13 cellular contexts compared by ENCODE assay signal in genomic region chr15:47409038-47409437, GRCh38.
"Had no signal": no experiment of that assay in that cellular context is flagged by ENCODE, and none has a peak within 500 bp of the region (broad histone marks: within the 10 kb centered on the region; RNA-seq: fewer than 3 reads in every experiment).

No MANE protein-coding gene starts in this region.

- DNase-seq: activated B cell treated with CpG ODN at 0.5 μM for 24 hours; activated naive CD4-positive, alpha-beta T cell treated with anti-CD3 and anti-CD28 coated beads, Interleukin-2, amount 10 ng/mL, durations not matched to agents 7 days and 5 days; adrenal gland; esophagus squamous epithelium; gastrocnemius medialis; immature natural killer cell; left colon; SK-N-SH; small intestine; stomach had no signal

- H2AFZ ChIP-seq: parathyroid adenoma had no signal

- H3K9ac ChIP-seq: parathyroid adenoma, SK-N-SH had no signal

- H3K4me2 ChIP-seq: SK-N-SH had no signal

- H3K4me3 ChIP-seq: adrenal gland, esophagus squamous epithelium, gastrocnemius medialis, stomach, tibial nerve, vagina had no signal

- H3K4me1 ChIP-seq: adrenal gland, parathyroid adenoma had no signal

- H3K27me3 ChIP-seq: adrenal gland, esophagus squamous epithelium, gastrocnemius medialis, stomach, tibial nerve, vagina had no signal

- ATAC-seq: left colon had no signal

- H3K9me3 ChIP-seq: adrenal gland, esophagus squamous epithelium, gastrocnemius medialis, SK-N-SH, stomach, tibial nerve, vagina had no signal

- H3K36me3 ChIP-seq: adrenal gland, esophagus squamous epithelium, gastrocnemius medialis, stomach, tibial nerve, vagina had no signal

- H3K27ac ChIP-seq: adrenal gland, gastrocnemius medialis, parathyroid adenoma, stomach, tibial nerve, vagina had no signal
